18 cellular contexts compared by ENCODE assay signal in the genomic region with DNA sequence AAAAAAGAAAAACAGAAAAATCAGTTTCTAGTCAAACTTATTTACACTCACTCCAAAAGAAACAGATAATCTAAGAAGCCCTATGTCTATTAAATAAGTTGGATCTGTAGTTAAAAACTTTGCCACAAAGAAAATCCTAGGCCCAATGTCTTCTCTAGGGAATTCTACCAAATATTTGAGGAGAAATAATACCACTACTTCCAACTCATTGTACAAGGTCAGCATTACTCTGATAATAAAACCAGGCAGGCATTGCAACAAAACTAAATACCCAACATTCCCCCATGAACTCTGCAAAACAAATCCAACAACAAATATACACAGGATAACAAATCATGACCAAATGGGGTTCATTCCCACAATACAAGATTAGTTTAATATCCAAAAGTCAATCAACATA.
A peak's percentile ranks its signal among the peaks of the same experiment; 100 is the strongest.
DNase-seq lines count a peak whose midpoint lies in the region; ATAC-seq, FAIRE-seq and TF ChIP-seq lines count a peak whose summit lies in the region.
"Had no signal": no experiment of that assay in that cellular context is flagged by ENCODE, and none has a peak within 500 bp of the region (broad histone marks: within the 10 kb centered on the region; RNA-seq: fewer than 3 reads in every experiment).

No MANE protein-coding gene starts in this region.

- H3K4me1 Mint-ChIP-seq in CD4-positive, alpha-beta memory T cell = no peaks in the 10 kb centered on the region
- H3K4me1 Mint-ChIP-seq: CD14-positive monocyte had no signal

- no peak overlapping the region for H3K9ac ChIP-seq in K562 (ENCODE audit: insufficient read depth in 1 of 2, low read depth in 2 of 2, low read length in 2 of 2)
- H3K9ac ChIP-seq: BLaER1, GM23248 had no signal

- intact Hi-C loops in K562 (cut with micrococcal nuclease) (no loop called here), dorsolateral prefrontal cortex (cut with DNase I) (no loop called here), testis (cut with DNase I; ENCODE audit: low total_unique reads) (no loop called here)
- intact Hi-C loops in CD4-positive, alpha-beta memory T cell (cut with micrococcal nuclease) = no loop called here

- no peaks in the 10 kb centered on the region for H3K9me1 ChIP-seq in K562 (ENCODE audit: control insufficient read depth, insufficient read depth, low read length)

- CTCF ChIA-PET in K562 (lab: Yijun Ruan, JAX; ENCODE audit: low intra/inter-chr PET ratio) = no interaction called here
- CTCF ChIA-PET in CD4-positive, alpha-beta memory T cell (lab: Charles Lee; ENCODE audit: partially characterized antibody) = no interaction called here

- POLR2A ChIA-PET in K562 (lab: Yijun Ruan, JAX) = no interaction called here
- POLR2A ChIA-PET in CD4-positive, alpha-beta memory T cell (lab: Charles Lee; ENCODE audit: partially characterized antibody) = no interaction called here

- TF ChIP-seq CTCF in K562 (IDR thresholded peaks at IDR 0.05 in 2 of 3, conservative IDR thresholded peaks at IDR 0.05 in 1 of 3; ENCODE audit: insufficient read depth in 2 of 3, low read depth in 1 of 3, low read length in 3 of 3) (no peak), dorsolateral prefrontal cortex (IDR thresholded peaks at IDR 0.05 in 54 of 56, conservative IDR thresholded peaks at IDR 0.05 in 2 of 56; ENCODE audit: low read depth in 1 of 56, partially characterized antibody in 56 of 56) (no peak), testis (IDR thresholded peaks at IDR 0.05) (no peak)

- DNase-seq in GM19239 (ENCODE audit: insufficient read length, low spot score) (no peak), K562 (ENCODE audit: extremely low read depth in 1 of 4, low spot score in 3 of 4) (no peak), ACHN (no peak), dorsolateral prefrontal cortex (no peak), testis (no peak)
- DNase-seq in CD4-positive, alpha-beta memory T cell = no peak
- DNase-seq: Calu3; CD8-positive, alpha-beta T cell; DMS 273 treated with DMSO at 0.1 percent for 48 hours; DMS53; DND-41; EL; GM23248 had no signal

- H3K36me3 ChIP-seq in K562 (ENCODE audit: control insufficient read depth, insufficient read depth, low read length) (peaks cover 37% of the 10 kb centered on the region), testis (ENCODE audit: low read depth, missing control alignments) (no peaks in the 10 kb centered on the region)
- H3K36me3 ChIP-seq in CD4-positive, alpha-beta memory T cell (ENCODE audit: insufficient read depth, low read length) = peaks cover 14% of the 10 kb centered on the region

- TF ChIP-seq EP300 in K562 (IDR thresholded peaks at IDR 0.05; ENCODE audit: low read length) = no peak

- peak; percentile 26 for FAIRE-seq in GM19239 (lab: Jason Lieb, UNC)
- FAIRE-seq in K562 (lab: Jason Lieb, UNC) = no peak
- peak; percentile 65 for FAIRE-seq in islet of Langerhans (lab: Jason Lieb, UNC)
- FAIRE-seq: GM12891 had no signal

- H3K9me3 Mint-ChIP-seq in CD4-positive, alpha-beta memory T cell = no peaks in the 10 kb centered on the region
- H3K9me3 Mint-ChIP-seq: CD8-positive, alpha-beta T cell had no signal

- H3K4me3 ChIP-seq in K562 = no peak overlapping the region
- no peak overlapping the region for H3K4me3 ChIP-seq in CD4-positive, alpha-beta memory T cell (ENCODE audit: low read length in 2 of 2)
- H3K4me3 ChIP-seq in dorsolateral prefrontal cortex = no peak overlapping the region
- H3K4me3 ChIP-seq in testis = no peak overlapping the region
- H3K4me3 ChIP-seq: BLaER1, GM23248, HAP-1 had no signal

- TF ChIP-seq POLR2A in K562 (conservative IDR thresholded peaks at IDR 0.05) (no peak), testis (IDR thresholded peaks at IDR 0.05) (no peak)

- H3K27me3 Mint-ChIP-seq in CD4-positive, alpha-beta memory T cell = no peaks in the 10 kb centered on the region

- H3K36me3 Mint-ChIP-seq in CD4-positive, alpha-beta memory T cell = peaks cover 56 to 63% of the 10 kb centered on the region in 2 donors

- no peaks in the 10 kb centered on the region for H4K20me1 ChIP-seq in K562 (replicated peaks; ENCODE audit: control insufficient read depth, insufficient read depth, low read length)
- H4K20me1 ChIP-seq: BLaER1 had no signal

- no TSS peak for BruUV-seq in K562 (replicated peaks; lab: Mats Ljungman, UMichigan)

- no peaks in the 10 kb centered on the region for H3K9me3 ChIP-seq in K562 (replicated peaks; ENCODE audit: control insufficient read depth, insufficient read depth, low read depth, low read length)
- no peaks in the 10 kb centered on the region for H3K9me3 ChIP-seq in CD4-positive, alpha-beta memory T cell (ENCODE audit: control insufficient read depth in 1 of 2, low read length in 2 of 2)
- H3K9me3 ChIP-seq in testis = no peaks in the 10 kb centered on the region
- H3K9me3 ChIP-seq: BLaER1, HAP-1 had no signal

- in situ Hi-C loops in K562 (cut with MboI) (no loop called here), ACHN (cut with HindIII; ENCODE audit: low pct_ligation_motif_present, low pct_unique_long_range_greater_than_20kb, low sequenced_read_pairs) (no loop called here)

- H3K4me2 ChIP-seq in K562 (ENCODE audit: insufficient read depth, low read length) = no peak overlapping the region
- H3K4me2 ChIP-seq: BLaER1 had no signal

- no peaks in the 10 kb centered on the region for H3K4me1 ChIP-seq in K562 (replicated peaks in 1 of 2; ENCODE audit: control insufficient read depth in 2 of 2, insufficient read depth in 2 of 2, low read length in 2 of 2)
- H3K4me1 ChIP-seq in CD4-positive, alpha-beta memory T cell (ENCODE audit: insufficient read depth, low read length) = no peaks in the 10 kb centered on the region
- no peaks in the 10 kb centered on the region for H3K4me1 ChIP-seq in testis
- H3K4me1 ChIP-seq: BLaER1, HAP-1 had no signal

- H3K79me2 ChIP-seq in K562 (ENCODE audit: control insufficient read depth, insufficient read depth, low read length) = no peaks in the 10 kb centered on the region

- no peak overlapping the region for H3K27ac Mint-ChIP-seq in CD4-positive, alpha-beta memory T cell
- H3K27ac Mint-ChIP-seq: CD14-positive monocyte; CD8-positive, alpha-beta T cell had no signal

- H3K27me3 ChIP-seq in K562 (ENCODE audit: control insufficient read depth in 2 of 2, insufficient read depth in 2 of 2, low read length in 2 of 2) = no peaks in the 10 kb centered on the region
- H3K27me3 ChIP-seq in CD4-positive, alpha-beta memory T cell (ENCODE audit: insufficient read depth, low read length) = no peaks in the 10 kb centered on the region
- H3K27me3 ChIP-seq in dorsolateral prefrontal cortex = no peaks in the 10 kb centered on the region
- H3K27me3 ChIP-seq in testis = no peaks in the 10 kb centered on the region
- H3K27me3 ChIP-seq: BLaER1 had no signal

- no peak for ATAC-seq in K562
- ATAC-seq: CD8-positive, alpha-beta T cell had no signal

- TF ChIP-seq RAD21 in K562 (CRISPR knock-in tag; conservative IDR thresholded peaks at IDR 0.05 in 1 of 2, IDR thresholded peaks at IDR 0.05 in 1 of 2) = no peak

- H3K4me3 Mint-ChIP-seq in CD4-positive, alpha-beta memory T cell = no peak overlapping the region
- H3K4me3 Mint-ChIP-seq: CD14-positive monocyte; CD8-positive, alpha-beta T cell had no signal

- H3K27ac ChIP-seq in K562 (ENCODE audit: extremely low read depth, low read depth, low read length) = no peak overlapping the region
- H3K27ac ChIP-seq in CD4-positive, alpha-beta memory T cell (ENCODE audit: low read depth, low read length) = no peak overlapping the region
- no peak overlapping the region for H3K27ac ChIP-seq in dorsolateral prefrontal cortex
- no peak overlapping the region for H3K27ac ChIP-seq in testis
- H3K27ac ChIP-seq: BLaER1, GM23248 had no signal

- no peak overlapping the region for H2AFZ ChIP-seq in K562 (ENCODE audit: low read depth, low read length)
- H2AFZ ChIP-seq: GM23248 had no signal

TF ChIP-seq in K562, 482 proteins besides CTCF, POLR2A, EP300 and RAD21:
- 0 out of 2 replicates have a peak, but pooled peaks have one; percentile 11 for TF ChIP-seq ZNF316 (IDR thresholded peaks at IDR 0.05)
- no peak for TF ChIP-seq SMAD4 (CRISPR knock-in tag; conservative IDR thresholded peaks at IDR 0.05)
- TF ChIP-seq SRSF3 (IDR thresholded peaks at IDR 0.05; ENCODE audit: insufficient read depth, low read length) = no peak
